1 cellular context compared by ENCODE assay signal in the genomic region with DNA sequence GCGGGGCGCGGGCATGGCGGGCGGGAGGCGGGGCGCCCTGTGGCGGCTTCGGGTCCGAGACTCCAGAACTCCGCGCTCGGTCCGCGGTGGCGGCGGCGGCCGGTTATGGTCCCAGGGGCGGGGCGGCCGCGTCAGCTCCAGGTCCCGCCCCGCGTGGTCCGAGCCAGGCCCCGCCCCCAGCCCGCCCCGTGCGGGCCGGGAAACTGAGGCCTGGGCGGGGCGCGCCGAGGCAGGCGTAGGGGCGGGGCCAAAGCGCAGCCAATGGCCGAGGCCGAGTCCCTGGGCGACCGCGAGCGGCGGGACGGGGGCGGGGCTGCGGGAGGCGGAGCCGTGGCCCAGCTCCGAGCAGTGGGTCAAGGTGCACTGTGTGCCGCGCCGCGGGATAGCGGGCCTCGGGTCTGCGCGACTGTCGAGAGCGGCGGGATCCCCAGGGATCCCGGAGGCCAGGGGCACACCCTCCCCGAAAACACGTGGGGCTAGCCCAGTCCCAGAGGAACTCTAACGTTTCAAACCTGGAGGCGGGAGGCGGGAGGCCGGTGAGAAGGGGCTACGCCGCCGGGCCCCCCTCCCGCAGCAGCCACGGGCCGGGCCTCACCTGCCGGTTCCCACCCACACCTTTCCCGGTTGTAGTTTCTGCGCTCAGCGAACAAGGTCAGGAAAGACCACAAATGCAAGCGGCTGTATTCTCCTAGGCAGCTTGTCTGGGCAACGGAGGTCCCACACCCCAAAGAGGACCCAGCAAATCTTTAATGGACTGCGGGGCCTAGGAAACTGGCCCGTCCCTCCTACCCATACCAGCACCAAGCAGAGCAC.
TF ChIP-seq lines count a peak whose summit lies in the region.

A gene (minus strand): TSS at position 78 of the 813 bp plus-strand sequence. CDS start 63 bp downstream, at position 15.

TF ChIP-seq in HEK293, 187 proteins besides CTCF, POLR2A, EP300 and RAD21 (continued from another document):
- TF ChIP-seq, protein P1, sequence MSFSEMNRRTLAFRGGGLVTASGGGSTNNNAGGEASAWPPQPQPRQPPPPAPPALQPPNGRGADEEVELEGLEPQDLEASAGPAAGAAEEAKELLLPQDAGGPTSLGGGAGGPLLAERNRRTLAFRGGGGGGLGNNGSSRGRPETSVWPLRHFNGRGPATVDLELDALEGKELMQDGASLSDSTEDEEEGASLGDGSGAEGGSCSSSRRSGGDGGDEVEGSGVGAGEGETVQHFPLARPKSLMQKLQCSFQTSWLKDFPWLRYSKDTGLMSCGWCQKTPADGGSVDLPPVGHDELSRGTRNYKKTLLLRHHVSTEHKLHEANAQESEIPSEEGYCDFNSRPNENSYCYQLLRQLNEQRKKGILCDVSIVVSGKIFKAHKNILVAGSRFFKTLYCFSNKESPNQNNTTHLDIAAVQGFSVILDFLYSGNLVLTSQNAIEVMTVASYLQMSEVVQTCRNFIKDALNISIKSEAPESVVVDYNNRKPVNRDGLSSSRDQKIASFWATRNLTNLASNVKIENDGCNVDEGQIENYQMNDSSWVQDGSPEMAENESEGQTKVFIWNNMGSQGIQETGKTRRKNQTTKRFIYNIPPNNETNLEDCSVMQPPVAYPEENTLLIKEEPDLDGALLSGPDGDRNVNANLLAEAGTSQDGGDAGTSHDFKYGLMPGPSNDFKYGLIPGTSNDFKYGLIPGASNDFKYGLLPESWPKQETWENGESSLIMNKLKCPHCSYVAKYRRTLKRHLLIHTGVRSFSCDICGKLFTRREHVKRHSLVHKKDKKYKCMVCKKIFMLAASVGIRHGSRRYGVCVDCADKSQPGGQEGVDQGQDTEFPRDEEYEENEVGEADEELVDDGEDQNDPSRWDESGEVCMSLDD (tag by site-specific recombination; IDR thresholded peaks at IDR 0.05): peak; percentile 78
